Comparison of ENCODE assay signal across 10 cellular contexts in the genomic region with DNA sequence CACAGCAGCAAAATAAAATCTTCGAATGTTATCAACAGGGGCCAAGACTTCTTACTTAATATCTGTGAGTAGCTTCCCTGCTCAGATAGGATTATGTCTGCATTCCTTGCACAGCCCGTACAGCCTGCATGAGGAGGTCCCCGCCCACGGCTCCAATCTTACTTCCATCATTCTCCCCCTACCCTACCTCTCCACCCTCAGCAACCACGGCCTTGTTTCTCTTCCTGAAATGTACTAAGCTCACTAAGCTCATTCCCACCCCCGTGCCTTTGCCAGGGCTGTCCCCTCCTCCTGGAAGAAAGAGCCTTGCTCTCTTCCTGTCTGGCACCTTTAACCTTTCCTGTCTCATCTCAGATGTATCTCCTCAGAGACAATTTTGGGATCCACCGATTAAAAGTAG.
A peak's percentile ranks its signal among the peaks of the same experiment; 100 is the strongest.
DNase-seq lines count a peak whose midpoint lies in the region; ATAC-seq and TF ChIP-seq lines count a peak whose summit lies in the region.
"Had no signal": no experiment of that assay in that cellular context is flagged by ENCODE, and none has a peak within 500 bp of the region (broad histone marks: within the 10 kb centered on the region; RNA-seq: fewer than 3 reads in every experiment).

No MANE protein-coding gene starts in this region.

- H3K4me1 Mint-ChIP-seq in MCF 10A (ENCODE audit: insufficient read depth, unreplicated experiment): peaks cover 20% of the 10 kb centered on the region
- H3K4me1 Mint-ChIP-seq in stimulated activated naive CD8-positive, alpha-beta T cell treated with anti-CD3 and anti-CD28 coated beads, Interleukin-15, amount 100 ng/mL, for 72 hours: peaks cover 40% of the 10 kb centered on the region

- no peaks in the 10 kb centered on the region for H3K27me3 ChIP-seq in breast epithelium
- no peaks in the 10 kb centered on the region for H3K27me3 ChIP-seq in SJSA1 (replicated peaks)
- H3K27me3 ChIP-seq in ascending aorta: no peaks in the 10 kb centered on the region
- H3K27me3 ChIP-seq in Peyer's patch: no peaks in the 10 kb centered on the region
- H3K27me3 ChIP-seq: left lung had no signal

- peak overlapping the region; percentile 73 for H3K27ac Mint-ChIP-seq in MCF 10A (ENCODE audit: low read depth, unreplicated experiment)
- peak overlapping the region in 1 of 2 donors; percentile 82 for H3K27ac Mint-ChIP-seq in stimulated activated naive CD8-positive, alpha-beta T cell treated with anti-CD3 and anti-CD28 coated beads, Interleukin-15, amount 100 ng/mL, for 72 hours

- no peaks in the 10 kb centered on the region for H3K4me1 ChIP-seq in breast epithelium
- peaks cover 24% of the 10 kb centered on the region for H3K4me1 ChIP-seq in SJSA1 (replicated peaks)
- peaks cover 0 to 2% of the 10 kb centered on the region in 2 donors for H3K4me1 ChIP-seq in ascending aorta
- peaks cover 0 to 9% (median 4%) of the 10 kb centered on the region in 4 donors for H3K4me1 ChIP-seq in Peyer's patch

- CTCF ChIA-PET in MCF 10A (lab: Yijun Ruan, JAX): interaction anchor here (0.6 to 4.0 kb wide), 8 partner anchors 8 to 599 kb away, joined by 3 to 19 read pairs (median 3); no protein-coding TSS in a partner anchor

- H3K4me3 Mint-ChIP-seq in MCF 10A (ENCODE audit: unreplicated experiment): no peak overlapping the region
- H3K4me3 Mint-ChIP-seq in stimulated activated naive CD8-positive, alpha-beta T cell treated with anti-CD3 and anti-CD28 coated beads, Interleukin-15, amount 100 ng/mL, for 72 hours: peak overlapping the region; percentile 2 to 74

- no peak overlapping the region for H3K4me3 ChIP-seq in breast epithelium
- no peak overlapping the region for H3K4me3 ChIP-seq in SJSA1
- H3K4me3 ChIP-seq in ascending aorta: no peak overlapping the region
- no peak overlapping the region for H3K4me3 ChIP-seq in Peyer's patch
- H3K4me3 ChIP-seq: left lung, SK-N-MC had no signal

- H3K36me3 ChIP-seq in breast epithelium (no peaks in the 10 kb centered on the region), SJSA1 (no peaks in the 10 kb centered on the region), ascending aorta (no peaks in the 10 kb centered on the region), Peyer's patch (no peaks in the 10 kb centered on the region)
- H3K36me3 ChIP-seq: left lung had no signal

- POLR2A ChIA-PET in MCF 10A (lab: Yijun Ruan, JAX): interaction anchor here (0.6 to 2.0 kb wide), 5 partner anchors 8 to 85 kb away, joined by 3 to 5 read pairs (median 4); no protein-coding TSS in a partner anchor

- H3K9me3 ChIP-seq in breast epithelium (peaks cover 0 to 3% of the 10 kb centered on the region in 2 donors), SJSA1 (replicated peaks) (no peaks in the 10 kb centered on the region; the same call in 1 of the 2 replicates), ascending aorta (no peaks in the 10 kb centered on the region), Peyer's patch (no peaks in the 10 kb centered on the region)

- ATAC-seq in stimulated activated naive CD8-positive, alpha-beta T cell treated with anti-CD3 and anti-CD28 coated beads, Interleukin-15, amount 100 ng/mL, for 72 hours: no peak
- ATAC-seq in GM19328 (IDR thresholded peaks at IDR 0.05; ENCODE audit: unreplicated experiment): no peak

- intact Hi-C loops in MCF 10A (cut with micrococcal nuclease) (no loop called here), breast epithelium (cut with DNase I; ENCODE audit: low total_unique reads) (no loop called here), ascending aorta (cut with DNase I) (no loop called here)

- H3K27ac ChIP-seq in breast epithelium (peak overlapping the region in 1 of 2 donors; percentile 40), SJSA1 (peak overlapping the region; percentile 92), epithelial cell of prostate (peak overlapping the region; percentile 88), ascending aorta (no peak overlapping the region), Peyer's patch (no peak overlapping the region)
- H3K27ac ChIP-seq: left lung, SK-N-MC had no signal

- peaks cover 6% of the 10 kb centered on the region for H3K36me3 Mint-ChIP-seq in MCF 10A (ENCODE audit: insufficient read depth, unreplicated experiment)

- H3K9me3 Mint-ChIP-seq in MCF 10A (ENCODE audit: unreplicated experiment): peaks cover 11% of the 10 kb centered on the region
- H3K9me3 Mint-ChIP-seq in stimulated activated naive CD8-positive, alpha-beta T cell treated with anti-CD3 and anti-CD28 coated beads, Interleukin-15, amount 100 ng/mL, for 72 hours: peaks cover 0 to 11% of the 10 kb centered on the region in 2 donors

- no peak for TF ChIP-seq CTCF in MCF 10A (IDR thresholded peaks at IDR 0.05; ENCODE audit: unreplicated experiment)
- TF ChIP-seq CTCF in breast epithelium (IDR thresholded peaks at IDR 0.05): no peak
- TF ChIP-seq CTCF in ascending aorta (IDR thresholded peaks at IDR 0.05): no peak
- no peak for TF ChIP-seq CTCF in Peyer's patch (IDR thresholded peaks at IDR 0.05)

- no peaks in the 10 kb centered on the region for H3K27me3 Mint-ChIP-seq in MCF 10A (ENCODE audit: insufficient read depth, unreplicated experiment)
- no peaks in the 10 kb centered on the region for H3K27me3 Mint-ChIP-seq in stimulated activated naive CD8-positive, alpha-beta T cell treated with anti-CD3 and anti-CD28 coated beads, Interleukin-15, amount 100 ng/mL, for 72 hours

- DNase-seq in MCF 10A (ENCODE audit: unreplicated experiment): no peak
- DNase-seq in breast epithelium (ENCODE audit: low spot score in 2 of 2): no peak
- no peak for DNase-seq in SJSA1 (ENCODE audit: low read depth in 1 of 2, low spot score in 2 of 2)
- DNase-seq in epithelial cell of prostate (ENCODE audit: low read depth, low spot score): no peak
- DNase-seq in stimulated activated naive CD8-positive, alpha-beta T cell treated with anti-CD3 and anti-CD28 coated beads, Interleukin-15, amount 100 ng/mL, for 72 hours: no peak
- no peak for DNase-seq in ascending aorta (ENCODE audit: low spot score in 2 of 2)
- no peak for DNase-seq in Peyer's patch

- no TSS peak for BruUV-seq in MCF 10A (replicated peaks; lab: Mats Ljungman, UMichigan)

- TF ChIP-seq POLR2A in breast epithelium (IDR thresholded peaks at IDR 0.05) (no peak), Peyer's patch (IDR thresholded peaks at IDR 0.05) (no peak)

Comparison
In these comparisons a context has a peak if more than half of its experiments do, and no peak if none do; other contexts are left out.
1. H3K27ac ChIP-seq: peak in SJSA1 (single experiment) and epithelial cell of prostate (single experiment); none in ascending aorta (0 of 2) and Peyer's patch (0 of 4).